ENCODE assay signal across 8 cellular contexts in genomic region chr11:810040-810567, GRCh38. TPM values are rescaled to one million over a fixed set of nuclear protein-coding genes. Genes with fewer than 3 reads are reported as not detected.
DNase-seq lines count a peak whose midpoint lies in the region; ATAC-seq and TF ChIP-seq lines count a peak whose summit lies in the region.

No MANE protein-coding gene starts in this region.

- peak overlapping the region; percentile 94 for H3K4me3 Mint-ChIP-seq in GM23338
- H3K4me3 Mint-ChIP-seq in activated CD8-positive, alpha-beta T cell treated with anti-CD3 and anti-CD28 coated beads, Interleukin-2, amount 10 ng/mL, durations not matched to agents 7 days and 5 days, result peak overlapping the region; percentile 93

- H3K9me3 ChIP-seq in A673 (ENCODE audit: low read depth, low read length, poor library complexity, severe bottlenecking), result no peaks in the 10 kb centered on the region
- H3K9me3 ChIP-seq in stomach smooth muscle (ENCODE audit: control insufficient read depth in 2 of 2, low read length in 2 of 2), result no peaks in the 10 kb centered on the region

- H3K27me3 ChIP-seq in A673 (replicated peaks; ENCODE audit: insufficient read depth, low read depth, low read length, poor library complexity) (no peaks in the 10 kb centered on the region), GM23338 (ENCODE audit: insufficient read depth) (no peaks in the 10 kb centered on the region), stomach smooth muscle (ENCODE audit: control insufficient read depth in 1 of 2, insufficient read depth in 2 of 2, low read length in 2 of 2) (no peaks in the 10 kb centered on the region)

- intact Hi-C loops in A673 (cut with micrococcal nuclease; ENCODE audit: unreplicated experiment), result no loop called here

- H3K27ac ChIP-seq in A673 (ENCODE audit: low read depth, low read length, poor library complexity, severe bottlenecking), result peak overlapping the region; percentile 99
- H3K27ac ChIP-seq in GM23338 (ENCODE audit: low read depth), result peak overlapping the region; percentile 86
- peak overlapping the region; percentile 97 for H3K27ac ChIP-seq in stomach smooth muscle (ENCODE audit: low read length)

- H3K4me1 Mint-ChIP-seq in GM23338, result peaks cover 24% of the 10 kb centered on the region
- peaks cover 45% of the 10 kb centered on the region for H3K4me1 Mint-ChIP-seq in activated CD8-positive, alpha-beta T cell treated with anti-CD3 and anti-CD28 coated beads, Interleukin-2, amount 10 ng/mL, durations not matched to agents 7 days and 5 days (ENCODE audit: low read depth)

- no TSS peak for BruUV-seq in A673 (replicated peaks; lab: Mats Ljungman, UMichigan)

- peak overlapping the region; percentile 98 to 99 for H3K9ac ChIP-seq in stomach smooth muscle (ENCODE audit: low read length in 2 of 2)

- H3K4me1 ChIP-seq in A673 (ENCODE audit: insufficient read depth, low read length, poor library complexity, severe bottlenecking) (peaks cover 11% of the 10 kb centered on the region), GM23338 (ENCODE audit: insufficient read depth) (peaks cover 13% of the 10 kb centered on the region), stomach smooth muscle (ENCODE audit: control insufficient read depth, insufficient read depth, low read length) (peaks cover 29% of the 10 kb centered on the region)

- peaks cover 38% of the 10 kb centered on the region for H3K36me3 Mint-ChIP-seq in GM23338 (ENCODE audit: low read depth)
- peaks cover 39% of the 10 kb centered on the region for H3K36me3 Mint-ChIP-seq in activated CD8-positive, alpha-beta T cell treated with anti-CD3 and anti-CD28 coated beads, Interleukin-2, amount 10 ng/mL, durations not matched to agents 7 days and 5 days (ENCODE audit: low read depth)

- H3K36me3 ChIP-seq in A673 (ENCODE audit: insufficient read depth, low read length, poor library complexity, severe bottlenecking), result peaks cover 29% of the 10 kb centered on the region
- peaks cover 22% of the 10 kb centered on the region for H3K36me3 ChIP-seq in GM23338 (ENCODE audit: insufficient read depth)
- peaks cover 21 to 23% of the 10 kb centered on the region in 2 donors for H3K36me3 ChIP-seq in stomach smooth muscle (ENCODE audit: control insufficient read depth in 2 of 2, insufficient read depth in 2 of 2, low read length in 2 of 2)

- peaks cover 38% of the 10 kb centered on the region for H3K79me2 ChIP-seq in GM23338 (replicated peaks; ENCODE audit: insufficient read depth)

- H3K9me3 Mint-ChIP-seq in GM23338, result peaks cover 5% of the 10 kb centered on the region; the same call in 1 of the 3 replicates
- H3K9me3 Mint-ChIP-seq in activated CD8-positive, alpha-beta T cell treated with anti-CD3 and anti-CD28 coated beads, Interleukin-2, amount 10 ng/mL, durations not matched to agents 7 days and 5 days (ENCODE audit: insufficient read depth), result no peaks in the 10 kb centered on the region

- peak overlapping the region; percentile 93 for H3K27ac Mint-ChIP-seq in GM23338
- H3K27ac Mint-ChIP-seq in activated CD8-positive, alpha-beta T cell treated with anti-CD3 and anti-CD28 coated beads, Interleukin-2, amount 10 ng/mL, durations not matched to agents 7 days and 5 days, result peak overlapping the region; percentile 97

- peak overlapping the region; percentile 99 for H3K4me2 ChIP-seq in GM23338

- peaks cover 20% of the 10 kb centered on the region for H4K20me1 ChIP-seq in GM23338 (replicated peaks; ENCODE audit: insufficient read depth)

- DNase-seq in A673 (ENCODE audit: low spot score) (no peak), GM23338 (ENCODE audit: low spot score) (no peak), GM03348 (ENCODE audit: low spot score) (no peak), nucleus accumbens (lab: John Stamatoyannopoulos, UW) (no peak)
- no peak for DNase-seq in activated CD8-positive, alpha-beta T cell treated with anti-CD3 and anti-CD28 coated beads, Interleukin-2, amount 10 ng/mL, durations not matched to agents 7 days and 5 days

- TF ChIP-seq CTCF in A673 (conservative IDR thresholded peaks at IDR 0.05; ENCODE audit: low read depth, low read length) (no peak), GM23338 (conservative IDR thresholded peaks at IDR 0.05; ENCODE audit: low read depth in 2 of 2) (no peak)

- POLR2A ChIA-PET in A673 (lab: Charles Lee; ENCODE audit: low non-redundant PET), result interaction anchor here (0.8 kb wide), 1 partner anchor 9 kb away, joined by 8 read pairs; the partner anchor contains the start of gene PNPLA2
- POLR2A ChIA-PET in activated CD8-positive, alpha-beta T cell treated with anti-CD3 and anti-CD28 coated beads, Interleukin-2, amount 10 ng/mL, durations not matched to agents 7 days and 5 days (lab: Charles Lee), result interaction anchor here (0.7 to 2.3 kb wide), 8 partner anchors 10 to 84 kb away, joined by 3 to 27 read pairs (median 6); partner anchors contain the start of genes PNPLA2 and TSPAN4

- H3K27me3 Mint-ChIP-seq in GM23338 (ENCODE audit: insufficient read depth, low read depth, poor library complexity), result peaks cover 36% of the 10 kb centered on the region
- H3K27me3 Mint-ChIP-seq in activated CD8-positive, alpha-beta T cell treated with anti-CD3 and anti-CD28 coated beads, Interleukin-2, amount 10 ng/mL, durations not matched to agents 7 days and 5 days (ENCODE audit: low read depth), result no peaks in the 10 kb centered on the region

- CTCF ChIA-PET in A673 (lab: Charles Lee), result no interaction called here
- CTCF ChIA-PET in activated CD8-positive, alpha-beta T cell treated with anti-CD3 and anti-CD28 coated beads, Interleukin-2, amount 10 ng/mL, durations not matched to agents 7 days and 5 days (lab: Charles Lee), result interaction anchor here (1.0 to 1.5 kb wide), 2 partner anchors 10 to 22 kb away, joined by 3 read pairs; partner anchors contain the start of gene CD151

- H3F3A ChIP-seq in GM23338 (replicated peaks; ENCODE audit: low read depth), result peaks cover 61% of the 10 kb centered on the region

- no peak overlapping the region for H2AFZ ChIP-seq in GM23338

- peak overlapping the region; percentile 95 for H3K4me3 ChIP-seq in A673 (ENCODE audit: low read depth, low read length, poor library complexity, severe bottlenecking)
- H3K4me3 ChIP-seq in GM23338, result peak overlapping the region; percentile 98
- peak overlapping the region; percentile 97 for H3K4me3 ChIP-seq in iPS-11a (ENCODE audit: low read depth, low read length)
- peak overlapping the region; percentile 93 to 94 for H3K4me3 ChIP-seq in stomach smooth muscle (ENCODE audit: low read length in 2 of 2)

- H3K9me2 ChIP-seq in GM23338 (ENCODE audit: insufficient read depth), result no peaks in the 10 kb centered on the region

- peak; percentile 1; the same call in 2 of the 3 replicates for ATAC-seq in GM23338
- peak; percentile 8 for ATAC-seq in activated CD8-positive, alpha-beta T cell treated with anti-CD3 and anti-CD28 coated beads, Interleukin-2, amount 10 ng/mL, durations not matched to agents 7 days and 5 days
- no peak for ATAC-seq in GM21526 (IDR thresholded peaks at IDR 0.05; ENCODE audit: low FRiP score, unreplicated experiment)

TF ChIP-seq in GM23338, 12 proteins besides CTCF, POLR2A, EP300 and RAD21 (continues in another document):
- TF ChIP-seq EZH2phosphoT487 (IDR thresholded peaks at IDR 0.05; ENCODE audit: unreplicated experiment) (no peak), ZNF114 (CRISPR knock-in tag; IDR thresholded peaks at IDR 0.05) (no peak), ZNF331 (CRISPR knock-in tag; IDR thresholded peaks at IDR 0.05; ENCODE audit: low read depth) (no peak)

RNA-seq across cellular contexts. Expression of gene RPLP2, which starts 0.3 kb away (rescaled TPM):
- 1,325 and 1,354 TPM in 2 replicates for total RNA-seq in A673 (2021)
- 428 and 518 TPM in 2 replicates for total RNA-seq in GM23338 (2014; rRNA removed; shearing (Covaris generic))
- 1,782 and 2,023 TPM in 2 replicates for polyA plus RNA-seq in GM23338 (2016; fragmentation: Nextera tagmentation; extraction: Ambion mirVana)
- total RNA-seq in activated CD8-positive, alpha-beta T cell treated with anti-CD3 and anti-CD28 coated beads, Interleukin-2, amount 10 ng/mL, durations not matched to agents 7 days and 5 days, result 1,000 to 10,000 TPM; 2,268 to 2,338 TPM

RNA-seq across cellular contexts. Expression of gene PIDD1, which starts 5.1 kb away (rescaled TPM):
- 20.6 and 23.9 TPM in 2 replicates for total RNA-seq in A673 (2021)
- total RNA-seq in GM23338 (2014; rRNA removed; shearing (Covaris generic)), result 26.0 and 37.6 TPM in 2 replicates
- 22.7 and 25.6 TPM in 2 replicates for polyA plus RNA-seq in GM23338 (2016; fragmentation: Nextera tagmentation; extraction: Ambion mirVana)
- 10 to 100 TPM; 59.3 to 60.5 TPM for total RNA-seq in activated CD8-positive, alpha-beta T cell treated with anti-CD3 and anti-CD28 coated beads, Interleukin-2, amount 10 ng/mL, durations not matched to agents 7 days and 5 days

RNA-seq across cellular contexts. Expression of gene PNPLA2, which starts 8.6 kb away (rescaled TPM):
- 45.0 and 45.4 TPM in 2 replicates for total RNA-seq in A673 (2021)
- 33.4 and 45.6 TPM in 2 replicates for total RNA-seq in GM23338 (2014; rRNA removed; shearing (Covaris generic))
- 31.1 and 32.3 TPM in 2 replicates for polyA plus RNA-seq in GM23338 (2016; fragmentation: Nextera tagmentation; extraction: Ambion mirVana)
- 10 to 100 TPM; 67.3 to 76.6 TPM for total RNA-seq in activated CD8-positive, alpha-beta T cell treated with anti-CD3 and anti-CD28 coated beads, Interleukin-2, amount 10 ng/mL, durations not matched to agents 7 days and 5 days

RNA-seq across cellular contexts. Expression of gene SLC25A22, which starts 12.0 kb away (rescaled TPM):
- total RNA-seq in A673 (2021), result 33.3 and 38.1 TPM in 2 replicates
- 41.2 and 46.4 TPM in 2 replicates for total RNA-seq in GM23338 (2014; rRNA removed; shearing (Covaris generic))
- 20.2 and 21.0 TPM in 2 replicates for polyA plus RNA-seq in GM23338 (2016; fragmentation: Nextera tagmentation; extraction: Ambion mirVana)
- total RNA-seq in activated CD8-positive, alpha-beta T cell treated with anti-CD3 and anti-CD28 coated beads, Interleukin-2, amount 10 ng/mL, durations not matched to agents 7 days and 5 days, result 10 to 100 TPM; 51.2 to 56.4 TPM

RNA-seq across cellular contexts. Expression of gene CRACR2B, which starts 17.6 kb away (rescaled TPM):
- total RNA-seq in A673 (2021), result 0.90 and 1.1 TPM in 2 replicates
- total RNA-seq in GM23338 (2014; rRNA removed; shearing (Covaris generic)), result 58.0 and 64.1 TPM in 2 replicates
- polyA plus RNA-seq in GM23338 (2016; fragmentation: Nextera tagmentation; extraction: Ambion mirVana), result 55.9 and 59.4 TPM in 2 replicates
- 10 to 100 TPM; 17.2 to 18.7 TPM for total RNA-seq in activated CD8-positive, alpha-beta T cell treated with anti-CD3 and anti-CD28 coated beads, Interleukin-2, amount 10 ng/mL, durations not matched to agents 7 days and 5 days
